Comparison of ENCODE assay signal across 9 cellular contexts in genomic region chr2:162126145-162126926, GRCh38. TPM values are rescaled to one million over a fixed set of nuclear protein-coding genes. Genes with fewer than 3 reads are reported as not detected.
A peak's percentile ranks its signal among the peaks of the same experiment; 100 is the strongest.
DNase-seq lines count a peak whose midpoint lies in the region; ATAC-seq and TF ChIP-seq lines count a peak whose summit lies in the region.
"Had no signal": no experiment of that assay in that cellular context is flagged by ENCODE, and none has a peak within 500 bp of the region (broad histone marks: within the 10 kb centered on the region; RNA-seq: fewer than 3 reads in every experiment).

No MANE protein-coding gene starts in this region.

- peaks cover 41% of the 10 kb centered on the region for H3K27me3 Mint-ChIP-seq in osteocyte (ENCODE audit: unreplicated experiment)

- peaks cover 8% of the 10 kb centered on the region for H3K9me3 Mint-ChIP-seq in osteocyte (ENCODE audit: unreplicated experiment)

- peaks cover 2% of the 10 kb centered on the region for H3K36me3 Mint-ChIP-seq in osteocyte (ENCODE audit: unreplicated experiment)

- DNase-seq in fibroblast of peridontal ligament (ENCODE audit: extremely low read depth): peak; percentile 20
- no peak for DNase-seq in cerebellar nuclear complex (lab: John Stamatoyannopoulos, UW)
- no peak for DNase-seq in osteocyte (ENCODE audit: extremely low spot score, unreplicated experiment)
- no peak for DNase-seq in activated naive CD4-positive, alpha-beta T cell treated with Interleukin-2 at 50 U/mL for 16 hours
- no peak for DNase-seq in stimulated activated naive CD8-positive, alpha-beta T cell treated with anti-CD3 and anti-CD28 coated beads, Interleukin-15, Interleukin-2, amounts not matched to agents 100 U/mL and 50 U/mL, for 24 hours

- peak; percentile 96 for ATAC-seq in GM18502 (IDR thresholded peaks at IDR 0.05; ENCODE audit: poor library complexity, unreplicated experiment)
- peak; percentile 96 for ATAC-seq in GM21529 (IDR thresholded peaks at IDR 0.05; ENCODE audit: unreplicated experiment)
- peak; percentile 87 for ATAC-seq in HG03558 (IDR thresholded peaks at IDR 0.05; ENCODE audit: extremely low read depth, unreplicated experiment)
- ATAC-seq in stimulated activated naive CD8-positive, alpha-beta T cell treated with anti-CD3 and anti-CD28 coated beads, Interleukin-15, Interleukin-2, amounts not matched to agents 100 U/mL and 50 U/mL, for 24 hours: no peak

- TF ChIP-seq CTCF in osteocyte (IDR thresholded peaks at IDR 0.05): no peak

- H3K4me3 Mint-ChIP-seq in osteocyte (ENCODE audit: unreplicated experiment): no peak overlapping the region

- no peaks in the 10 kb centered on the region for H3K4me1 Mint-ChIP-seq in osteocyte (ENCODE audit: unreplicated experiment)

- H3K27ac Mint-ChIP-seq in osteocyte (ENCODE audit: unreplicated experiment): no peak overlapping the region

RNA-seq across cellular contexts. Expression of gene GCG, which starts 25.7 kb away (rescaled TPM):
- 0.57 TPM in 1 of 2 replicates, not detected in the other for total RNA-seq in osteocyte
- total RNA-seq: glomerular endothelial cell had no signal

RNA-seq across cellular contexts. Expression of gene DPP4, which starts 52.3 kb away (rescaled TPM):
- total RNA-seq in osteocyte: not detected in 2 replicates
